ENCODE assay signal across 24 cellular contexts in the genomic region with DNA sequence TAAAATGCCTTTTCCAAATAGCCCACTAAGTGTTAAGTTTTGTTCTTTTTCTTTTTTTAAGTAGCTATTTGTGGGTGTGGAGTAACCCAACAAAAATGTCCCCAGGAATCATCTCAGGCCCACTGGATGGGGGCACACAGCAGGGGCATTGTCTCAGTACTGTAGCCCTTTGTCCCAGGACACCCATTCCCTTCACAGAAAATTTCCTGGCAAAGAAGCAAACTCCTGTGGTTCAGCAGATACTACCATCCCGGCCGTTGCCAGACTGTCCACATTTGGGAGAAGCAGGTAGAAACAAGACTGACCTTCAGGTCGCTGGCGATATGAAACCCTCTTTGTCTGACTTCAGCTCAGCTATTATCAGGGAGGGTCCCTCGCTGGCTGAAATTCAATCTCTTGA. TPM values are rescaled to one million over a fixed set of nuclear protein-coding genes. Genes with fewer than 3 reads are reported as not detected.
DNase-seq lines count a peak whose midpoint lies in the region; ATAC-seq, FAIRE-seq and TF ChIP-seq lines count a peak whose summit lies in the region.
"Had no signal": no experiment of that assay in that cellular context is flagged by ENCODE, and none has a peak within 500 bp of the region (broad histone marks: within the 10 kb centered on the region; RNA-seq: fewer than 3 reads in every experiment).

No MANE protein-coding gene starts in this region.

- no peak overlapping the region for H3K23ac ChIP-seq in H1 (ENCODE audit: insufficient read length)

- no peak overlapping the region for H2BK20ac ChIP-seq in H1 (ENCODE audit: low read length)

- H3K4me3 ChIP-seq in H1 (ENCODE audit: extremely low read depth in 1 of 4, insufficient read depth in 2 of 4, low read depth in 3 of 4, low read length in 4 of 4) (no peak overlapping the region), tibial nerve (no peak overlapping the region)
- H3K4me3 ChIP-seq: colonic mucosa, heart left ventricle, lower lobe of right lung had no signal

- H4K91ac ChIP-seq in H1 (replicated peaks; ENCODE audit: insufficient read length, low read length), result no peak overlapping the region

- H3K27me3 ChIP-seq in H1 (replicated peaks in 1 of 4; ENCODE audit: control insufficient read depth in 3 of 4, extremely low read depth in 1 of 4, insufficient read depth in 3 of 4, low read length in 3 of 4) (no peaks in the 10 kb centered on the region), tibial nerve (no peaks in the 10 kb centered on the region)
- H3K27me3 ChIP-seq: colonic mucosa had no signal

- no peak for ATAC-seq in GM19397 (IDR thresholded peaks at IDR 0.05; ENCODE audit: unreplicated experiment)
- ATAC-seq: heart left ventricle; lower lobe of right lung; stimulated activated memory B cell treated with anti-CD40 and anti-IgM and Interleukin-4, amounts not matched to agents 10 μg/mL and 1 μg/mL and 100 μg/mL, for 72 hours had no signal

- no peak overlapping the region for H4K5ac ChIP-seq in H1 (ENCODE audit: insufficient read length, low read depth, low read length)

- H2AFZ ChIP-seq in H1 (ENCODE audit: low read length), result 0 out of 2 replicates have a peak overlapping the region, but pooled peaks have one; percentile 82

- H3K56ac ChIP-seq in H1 (replicated peaks; ENCODE audit: insufficient read length, low read depth, low read length), result no peak overlapping the region

- DNase-seq in NCI-H146 (lab: John Stamatoyannopoulos, UW), result peak; percentile 16
- no peak for DNase-seq in NCI-H146 treated with DMSO at 0.1 percent for 48 hours (lab: John Stamatoyannopoulos, UW; ENCODE audit: unreplicated experiment)
- DNase-seq in H1 (ENCODE audit: low read depth in 1 of 2, low spot score in 2 of 2), result no peak
- DNase-seq in occipital lobe (lab: John Stamatoyannopoulos, UW), result peak; percentile 7
- no peak for DNase-seq in tibial nerve (ENCODE audit: low spot score in 2 of 2)
- DNase-seq in retina, result no peak
- DNase-seq in activated T-helper 1 cell treated with anti-CD3 and anti-CD28 coated beads, Interleukin-12 subunit alpha, Interleukin-12 subunit beta, Interleukin-2, Interleukin-4 antibody, amounts not matched to agents 30 ng/mL and 10 ng/mL and 1 ng/mL, durations not matched to agents 14 hours and 24 hours and 36 hours (ENCODE audit: low spot score), result no peak
- DNase-seq: AML-193, Caco-2, colonic mucosa, DND-41, H9, heart left ventricle, lower lobe of right lung, NCI-H1105, NCI-H510A, SW 1271 had no signal

- no peak for TF ChIP-seq EP300 in H1 (IDR thresholded peaks at IDR 0.05; ENCODE audit: borderline replicate concordance in 1 of 2, low read depth in 2 of 2, low read length in 2 of 2)
- TF ChIP-seq EP300 in tibial nerve (IDR thresholded peaks at IDR 0.05), result peak in 1 of 2 donors; percentile 47

- H3K9me3 ChIP-seq in H1 (ENCODE audit: insufficient read depth in 2 of 2, low read depth in 1 of 2, low read length in 1 of 2) (no peaks in the 10 kb centered on the region), tibial nerve (no peaks in the 10 kb centered on the region)
- H3K9me3 ChIP-seq: Caco-2, colonic mucosa, heart left ventricle, lower lobe of right lung had no signal

- H3K36me3 Mint-ChIP-seq in activated T-helper 1 cell treated with anti-CD3 and anti-CD28 coated beads, Interleukin-12 subunit alpha, Interleukin-12 subunit beta, Interleukin-2, Interleukin-4 antibody, amounts not matched to agents 30 ng/mL and 10 ng/mL and 1 ng/mL, durations not matched to agents 14 hours and 24 hours and 36 hours (ENCODE audit: low read depth), result no peaks in the 10 kb centered on the region
- H3K36me3 Mint-ChIP-seq: activated naive CD8-positive, alpha-beta T cell; brain; stimulated activated memory B cell treated with anti-CD40 and anti-IgM and Interleukin-4, amounts not matched to agents 10 μg/mL and 1 μg/mL and 100 μg/mL, for 72 hours; type B pancreatic cell had no signal

- H3K79me1 ChIP-seq in H1 (ENCODE audit: low read depth, low read length), result no peaks in the 10 kb centered on the region

- no peak for TF ChIP-seq RAD21 in H1 (IDR thresholded peaks at IDR 0.05 in 1 of 2, conservative IDR thresholded peaks at IDR 0.05 in 1 of 2; ENCODE audit: low read depth in 2 of 2, low read length in 2 of 2)

- no peak overlapping the region for H3K14ac ChIP-seq in H1 (ENCODE audit: insufficient read length)

- H2BK5ac ChIP-seq in H1 (ENCODE audit: low read depth, low read length), result no peak overlapping the region

- TF ChIP-seq POLR2A in H1 (IDR thresholded peaks at IDR 0.05; ENCODE audit: control extremely low read depth in 1 of 2, low read depth in 2 of 2, low read length in 2 of 2), result no peak
- no peak for TF ChIP-seq POLR2A in tibial nerve (IDR thresholded peaks at IDR 0.05)

- intact Hi-C loops in activated T-helper 1 cell treated with anti-CD3 and anti-CD28 coated beads, Interleukin-12 subunit alpha, Interleukin-12 subunit beta, Interleukin-2, Interleukin-4 antibody, amounts not matched to agents 30 ng/mL and 10 ng/mL and 1 ng/mL, durations not matched to agents 14 hours and 24 hours and 36 hours (cut with micrococcal nuclease), result no loop called here

- H3K9me3 Mint-ChIP-seq in activated T-helper 1 cell treated with anti-CD3 and anti-CD28 coated beads, Interleukin-12 subunit alpha, Interleukin-12 subunit beta, Interleukin-2, Interleukin-4 antibody, amounts not matched to agents 30 ng/mL and 10 ng/mL and 1 ng/mL, durations not matched to agents 14 hours and 24 hours and 36 hours, result no peaks in the 10 kb centered on the region
- H3K9me3 Mint-ChIP-seq: H9; stimulated activated memory B cell treated with anti-CD40 and anti-IgM and Interleukin-4, amounts not matched to agents 10 μg/mL and 1 μg/mL and 100 μg/mL, for 72 hours; type B pancreatic cell had no signal

- no peak overlapping the region for H2BK120ac ChIP-seq in H1 (replicated peaks; ENCODE audit: low read depth, low read length)

- no peak overlapping the region for H2AK5ac ChIP-seq in H1 (ENCODE audit: low read depth, low read length)

- no peak overlapping the region for H3K27ac Mint-ChIP-seq in activated T-helper 1 cell treated with anti-CD3 and anti-CD28 coated beads, Interleukin-12 subunit alpha, Interleukin-12 subunit beta, Interleukin-2, Interleukin-4 antibody, amounts not matched to agents 30 ng/mL and 10 ng/mL and 1 ng/mL, durations not matched to agents 14 hours and 24 hours and 36 hours
- H3K27ac Mint-ChIP-seq: activated naive CD8-positive, alpha-beta T cell; H9; stimulated activated memory B cell treated with anti-CD40 and anti-IgM and Interleukin-4, amounts not matched to agents 10 μg/mL and 1 μg/mL and 100 μg/mL, for 72 hours; type B pancreatic cell had no signal

- H2BK15ac ChIP-seq in H1 (ENCODE audit: low read length), result no peak overlapping the region

- no peak overlapping the region for H3K18ac ChIP-seq in H1 (ENCODE audit: extremely low read depth, low read length)

- H3K23me2 ChIP-seq in H1 (ENCODE audit: low read depth, low read length), result no peaks in the 10 kb centered on the region

- CTCF ChIA-PET in H1 (lab: Charles Lee; ENCODE audit: partially characterized antibody), result interaction anchor here (0.6 kb wide), 1 partner anchor 199 kb away, joined by 3 read pairs; no protein-coding TSS in a partner anchor

- H3K4me1 ChIP-seq in H1 (replicated peaks in 1 of 4; ENCODE audit: control insufficient read depth in 3 of 4, insufficient read depth in 4 of 4, low read length in 3 of 4) (no peaks in the 10 kb centered on the region), tibial nerve (peaks cover 0 to 48% (median 0%) of the 10 kb centered on the region in 4 donors)
- H3K4me1 ChIP-seq: colonic mucosa, heart left ventricle, lower lobe of right lung had no signal

- no peak overlapping the region for H2BK12ac ChIP-seq in H1 (ENCODE audit: low read depth, low read length)

- no peaks in the 10 kb centered on the region for H3K4me1 Mint-ChIP-seq in activated T-helper 1 cell treated with anti-CD3 and anti-CD28 coated beads, Interleukin-12 subunit alpha, Interleukin-12 subunit beta, Interleukin-2, Interleukin-4 antibody, amounts not matched to agents 30 ng/mL and 10 ng/mL and 1 ng/mL, durations not matched to agents 14 hours and 24 hours and 36 hours (ENCODE audit: low read depth)
- H3K4me1 Mint-ChIP-seq: H9; stimulated activated memory B cell treated with anti-CD40 and anti-IgM and Interleukin-4, amounts not matched to agents 10 μg/mL and 1 μg/mL and 100 μg/mL, for 72 hours had no signal

- no peak overlapping the region for H3K4ac ChIP-seq in H1 (replicated peaks; ENCODE audit: insufficient read length, low read depth, low read length)

- no peak overlapping the region for H3K9ac ChIP-seq in H1 (replicated peaks in 1 of 4; ENCODE audit: extremely low read depth in 1 of 4, low read depth in 3 of 4, low read length in 3 of 4)

- H3K27ac ChIP-seq in H1 (ENCODE audit: low read depth, low read length), result no peak overlapping the region
- H3K27ac ChIP-seq in tibial nerve, result peak overlapping the region in 3 of 4 donors; percentile 50 to 78 (median 57)
- H3K27ac ChIP-seq: 22Rv1, colonic mucosa, heart left ventricle, lower lobe of right lung had no signal

- no peak for FAIRE-seq in H1 (lab: Jason Lieb, UNC)
- FAIRE-seq: endometrium had no signal

- H3K4me3 Mint-ChIP-seq in activated T-helper 1 cell treated with anti-CD3 and anti-CD28 coated beads, Interleukin-12 subunit alpha, Interleukin-12 subunit beta, Interleukin-2, Interleukin-4 antibody, amounts not matched to agents 30 ng/mL and 10 ng/mL and 1 ng/mL, durations not matched to agents 14 hours and 24 hours and 36 hours, result no peak overlapping the region
- H3K4me3 Mint-ChIP-seq: activated naive CD8-positive, alpha-beta T cell; brain; H9; stimulated activated memory B cell treated with anti-CD40 and anti-IgM and Interleukin-4, amounts not matched to agents 10 μg/mL and 1 μg/mL and 100 μg/mL, for 72 hours; type B pancreatic cell had no signal

- TF ChIP-seq CTCF in H1 (IDR thresholded peaks at IDR 0.05; ENCODE audit: control extremely low read depth in 1 of 3, insufficient read depth in 1 of 3, low read depth in 1 of 3, low read length in 3 of 3) (no peak), tibial nerve (IDR thresholded peaks at IDR 0.05) (no peak)

- POLR2A ChIA-PET in H1 (lab: Charles Lee; ENCODE audit: partially characterized antibody), result interaction anchor here (0.6 kb wide), 2 partner anchors 78 to 1597 kb away, joined by 3 read pairs; no protein-coding TSS in a partner anchor

- no peaks in the 10 kb centered on the region for H4K20me1 ChIP-seq in H1 (replicated peaks in 1 of 2; ENCODE audit: control insufficient read depth in 1 of 2, insufficient read depth in 2 of 2, low read length in 2 of 2)

- 86% methylated on average over 5 of the region's 5 CpGs; no CpG with 5 or more reads in 1 of the 2 experiments for WGBS in H1 (ENCODE audit: extremely low coverage in 1 of 2, insufficient coverage in 1 of 2, insufficient read length in 1 of 2, insufficient replicate concordance in 2 of 2, low coverage in 1 of 2, low lambda C conversion rate in 2 of 2, missing lambda C conversion rate in 1 of 2), 2 experiments
- WGBS in tibial nerve, 2 donors, result 32 to 37% methylated on average over 5 of the region's 5 CpGs

- H3K79me2 ChIP-seq in H1 (ENCODE audit: control insufficient read depth in 1 of 2, insufficient read depth in 2 of 2, low read length in 2 of 2), result no peaks in the 10 kb centered on the region

- no peak overlapping the region for H4K8ac ChIP-seq in H1 (ENCODE audit: extremely low read depth, insufficient read depth, low read length)

- H3K4me2 ChIP-seq in H1 (ENCODE audit: insufficient read depth in 1 of 2, low read depth in 2 of 2, low read length in 2 of 2), result no peak overlapping the region

- H3K27me3 Mint-ChIP-seq in activated T-helper 1 cell treated with anti-CD3 and anti-CD28 coated beads, Interleukin-12 subunit alpha, Interleukin-12 subunit beta, Interleukin-2, Interleukin-4 antibody, amounts not matched to agents 30 ng/mL and 10 ng/mL and 1 ng/mL, durations not matched to agents 14 hours and 24 hours and 36 hours (ENCODE audit: insufficient read depth), result peaks cover 50% of the 10 kb centered on the region

- H3K36me3 ChIP-seq in H1 (ENCODE audit: control insufficient read depth in 2 of 4, insufficient read depth in 4 of 4, low read length in 3 of 4) (no peaks in the 10 kb centered on the region), tibial nerve (no peaks in the 10 kb centered on the region)
- H3K36me3 ChIP-seq: colonic mucosa, heart left ventricle, lower lobe of right lung had no signal

RNA-seq across cellular contexts. Expression of gene SRRM1, which starts 23.7 kb away (rescaled TPM):
- 230 and 255 TPM in 2 replicates for total RNA-seq in H1 (2021; fragmentation: NEBNext Ultra II Directional; extraction: Animal tissue kit (Norgen Biotek cat#: 25700))
- 72.7 and 77.1 TPM in 2 replicates for polyA plus RNA-seq in H1 (2011; rRNA removed)
- polyA plus RNA-seq in H1 (2011; cell fraction: cytosol; rRNA removed), result 76.6 TPM
- 138 TPM for polyA plus RNA-seq in H1 (2011; cell fraction: nucleus; rRNA removed)
- 127 to 202 TPM (median 129 TPM) in 4 replicates for polyA plus RNA-seq in H1 (2012, experiment 1 of 2)
- 64.9 TPM for polyA plus RNA-seq in H1 (2012, experiment 2 of 2)
- polyA plus RNA-seq in H1 (2013, experiment 1 of 2), result 434 TPM
- polyA plus RNA-seq in H1 (2013, experiment 2 of 2), result 464 TPM
- 86.9 and 117 TPM in 2 replicates for polyA minus RNA-seq in H1 (2011; rRNA and poly(A)+ RNA removed)
- 75.5 TPM for polyA minus RNA-seq in H1 (2011; cell fraction: cytosol; rRNA and poly(A)+ RNA removed)
- polyA minus RNA-seq in H1 (2011; cell fraction: nucleus; rRNA and poly(A)+ RNA removed), result 191 TPM
- 39.1 TPM for total RNA-seq in occipital lobe
- 100 to 1,000 TPM; 106 to 164 (median 152) TPM for total RNA-seq in tibial nerve
- total RNA-seq in activated T-helper 1 cell treated with anti-CD3 and anti-CD28 coated beads, Interleukin-12 subunit alpha, Interleukin-12 subunit beta, Interleukin-2, Interleukin-4 antibody, amounts not matched to agents 30 ng/mL and 10 ng/mL and 1 ng/mL, durations not matched to agents 14 hours and 24 hours and 36 hours, result 218 and 242 TPM in 2 replicates

Comparison
In these comparisons a context has a peak if more than half of its experiments do, and no peak if none do; other contexts are left out.
1. DNase-seq: peak in NCI-H146 (single experiment) and occipital lobe (single experiment); none in NCI-H146 treated with DMSO at 0.1 percent for 48 hours (single experiment), H1 (0 of 2), tibial nerve (0 of 2), retina (single experiment) and activated T-helper 1 cell treated with anti-CD3 and anti-CD28 coated beads, Interleukin-12 subunit alpha, Interleukin-12 subunit beta, Interleukin-2, Interleukin-4 antibody, amounts not matched to agents 30 ng/mL and 10 ng/mL and 1 ng/mL, durations not matched to agents 14 hours and 24 hours and 36 hours (single experiment).